ENCODE assay signal across 21 cellular contexts in genomic region chr21:16250282-16250681, GRCh38.
DNase-seq lines count a peak whose midpoint lies in the region; ATAC-seq, FAIRE-seq and TF ChIP-seq lines count a peak whose summit lies in the region.
"Had no signal": no experiment of that assay in that cellular context is flagged by ENCODE, and none has a peak within 500 bp of the region (broad histone marks: within the 10 kb centered on the region; RNA-seq: fewer than 3 reads in every experiment).

No MANE protein-coding gene starts in this region.

- peaks cover 1% of the 10 kb centered on the region for H3K4me1 ChIP-seq in ovary (ENCODE audit: insufficient read depth)

- H3K36me3 ChIP-seq in ovary: no peaks in the 10 kb centered on the region

- ATAC-seq in sciatic nerve: peak; percentile 36
- ATAC-seq in HG02610 (IDR thresholded peaks at IDR 0.05; ENCODE audit: unreplicated experiment): no peak
- ATAC-seq: SK-N-SH treated with all-trans-retinoic acid at 6 μM for 48 hours had no signal

- no peaks in the 10 kb centered on the region for H3K9me3 ChIP-seq in ovary

- H3K4me3 ChIP-seq in ovary: no peak overlapping the region

- H3K27ac ChIP-seq in ovary: peak overlapping the region in 1 of 2 donors; percentile 7

- peak; percentile 10 for DNase-seq in D341Med (ENCODE audit: low spot score)
- peak; percentile 5 for DNase-seq in NCI-H524 treated with DMSO at 0.1 percent for 48 hours (lab: John Stamatoyannopoulos, UW)
- peak; percentile 18 for DNase-seq in foreskin melanocyte
- no peak for DNase-seq in sciatic nerve (ENCODE audit: low spot score)
- no peak for DNase-seq in ovary
- DNase-seq in D721Med (ENCODE audit: insufficient read length, low spot score): no peak
- DNase-seq: AML-193, COR-L47, H9, IMR-90, Kasumi-1, NCI-H1417 treated with DMSO at 0.1 percent for 48 hours, NCI-H1930, NCI-H2171, NCI-H446 treated with DMSO at 0.1 percent for 48 hours, NCI-H774, SHP77 had no signal

- no peak for TF ChIP-seq POLR2A in ovary (IDR thresholded peaks at IDR 0.05)

- H3K27me3 ChIP-seq in ovary: no peaks in the 10 kb centered on the region

- TF ChIP-seq EP300 in ovary (IDR thresholded peaks at IDR 0.05): no peak

- FAIRE-seq in D721Med (lab: Jason Lieb, UNC): no peak
- FAIRE-seq: GM19239, RCC 7860 had no signal

- TF ChIP-seq CTCF in ovary (IDR thresholded peaks at IDR 0.05) (no peak), D721Med (IDR thresholded peaks at IDR 0.05; ENCODE audit: insufficient read depth, missing control alignments) (no peak)

- intact Hi-C loops in sciatic nerve (cut with DNase I): no loop called here
- intact Hi-C loops in ovary (cut with DNase I): no loop called here

Comparison
In these comparisons a context has a peak if more than half of its experiments do, and no peak if none do; other contexts are left out.
1. DNase-seq: peak in D341Med (single experiment), NCI-H524 treated with DMSO at 0.1 percent for 48 hours (single experiment) and foreskin melanocyte (single experiment); none in sciatic nerve (single experiment), ovary (0 of 5) and D721Med (single experiment).